In the genomic region with DNA sequence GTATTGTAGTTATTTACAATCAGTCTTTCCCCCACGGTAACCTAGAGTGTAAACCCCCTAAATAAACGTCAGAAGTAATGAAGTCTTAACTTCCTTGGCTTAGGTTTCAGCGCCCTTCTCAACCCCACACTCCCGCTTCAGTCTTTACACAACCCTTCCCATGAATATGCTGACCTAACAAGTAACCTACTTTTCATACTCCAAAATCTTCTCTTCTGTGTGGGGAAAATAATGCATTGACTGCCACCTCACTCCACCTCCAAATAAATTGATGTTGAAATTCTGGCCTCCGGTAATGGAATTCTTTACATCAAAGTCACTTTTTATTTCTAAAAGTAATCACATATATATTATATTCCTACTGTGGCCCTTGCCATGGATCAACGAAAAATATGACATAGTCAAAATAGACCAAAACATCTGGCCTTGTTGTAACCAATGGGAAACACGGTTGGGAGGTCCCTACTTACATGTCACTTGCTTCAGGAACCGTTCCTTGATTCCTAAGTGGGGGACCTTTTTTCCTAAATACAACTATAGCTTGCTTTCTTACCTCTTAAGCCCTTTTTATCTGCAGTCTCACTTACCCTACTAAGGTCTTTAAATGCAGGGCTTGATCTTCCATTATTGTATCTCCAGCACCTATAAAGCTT, we compare ENCODE assay signal across 7 cellular contexts. TPM values are rescaled to one million over a fixed set of nuclear protein-coding genes. Genes with fewer than 3 reads are reported as not detected.
DNase-seq lines count a peak whose midpoint lies in the region; ATAC-seq, FAIRE-seq and TF ChIP-seq lines count a peak whose summit lies in the region.

No MANE protein-coding gene starts in this region.

- intact Hi-C loops in left colon (cut with DNase I, micrococcal nuclease), result no loop called here

- H3K27ac ChIP-seq in duodenal mucosa (ENCODE audit: low read depth, low read length) (no peak overlapping the region), neuronal stem cell (replicated peaks; ENCODE audit: low read length) (no peak overlapping the region)

- FAIRE-seq in GM12891 (lab: Jason Lieb, UNC), result peak; percentile 55

- H4K8ac ChIP-seq in neuronal stem cell (ENCODE audit: low read depth, low read length), result no peak overlapping the region

- no peak overlapping the region for H2BK120ac ChIP-seq in neuronal stem cell (ENCODE audit: low read depth, low read length)

- TF ChIP-seq CTCF in GM13977 (IDR thresholded peaks at IDR 0.05; ENCODE audit: extremely low read depth, insufficient read depth, missing control alignments), result no peak

- in situ Hi-C loops in GM13977 (cut with MboI; ENCODE audit: low pct_unique_long_range_greater_than_20kb, low sequenced_read_pairs, unreplicated experiment), result no loop called here

- H2AK5ac ChIP-seq in neuronal stem cell (ENCODE audit: low read depth, low read length), result no peak overlapping the region

- H4K91ac ChIP-seq in neuronal stem cell (ENCODE audit: low read depth, low read length, poor library complexity), result no peak overlapping the region

- H3K18ac ChIP-seq in neuronal stem cell (ENCODE audit: low read length), result no peak overlapping the region

- no peaks in the 10 kb centered on the region for H3K9me3 ChIP-seq in duodenal mucosa (ENCODE audit: control insufficient read depth in 1 of 2, low read length in 2 of 2)
- no peaks in the 10 kb centered on the region for H3K9me3 ChIP-seq in neuronal stem cell (replicated peaks in 1 of 2; ENCODE audit: control insufficient read depth in 2 of 2, insufficient read depth in 1 of 2, low read depth in 1 of 2, low read length in 2 of 2)

- no peak overlapping the region for H3K4ac ChIP-seq in neuronal stem cell (ENCODE audit: low read length)

- H3K14ac ChIP-seq in neuronal stem cell (ENCODE audit: low read length), result no peak overlapping the region

- no peak for ATAC-seq in left colon

- no peak for TF ChIP-seq POLR2A in GM12891 (IDR thresholded peaks at IDR 0.05; ENCODE audit: low read depth, low read length)

- H3K9ac ChIP-seq in duodenal mucosa (ENCODE audit: low read depth in 1 of 2, low read length in 2 of 2) (peak overlapping the region; percentile 65 to 79), neuronal stem cell (ENCODE audit: low read depth, low read length, poor library complexity) (no peak overlapping the region)

- H3K23ac ChIP-seq in neuronal stem cell (ENCODE audit: low read depth, low read length, poor library complexity), result no peak overlapping the region

- DNase-seq in GM12891 (ENCODE audit: insufficient read length, low spot score) (no peak), NCI-H69 (lab: John Stamatoyannopoulos, UW) (peak; percentile 23), neuronal stem cell (ENCODE audit: low spot score) (no peak), left colon (no peak), GM13977 (ENCODE audit: low spot score) (no peak)
- no peak for DNase-seq in activated CD4-positive, CD25-positive, alpha-beta regulatory T cell (lab: John Stamatoyannopoulos, UW)

- H3K4me1 ChIP-seq in duodenal mucosa (ENCODE audit: control insufficient read depth in 1 of 2, insufficient read depth in 2 of 2, low read length in 2 of 2) (peaks cover 17 to 26% of the 10 kb centered on the region in 2 donors), neuronal stem cell (ENCODE audit: control insufficient read depth in 2 of 2, insufficient read depth in 1 of 2, low read depth in 1 of 2, low read length in 2 of 2) (peaks cover 0 to 15% of the 10 kb centered on the region in 2 donors)

- peak overlapping the region; percentile 96 for H2AFZ ChIP-seq in neuronal stem cell (ENCODE audit: low read length)

- no CpG with 5 or more reads among the region's 8 CpGs for WGBS in neuronal stem cell (ENCODE audit: extremely low coverage in 2 of 2, insufficient read length in 2 of 2, insufficient replicate concordance in 1 of 2), 2 donors

- H3K36me3 ChIP-seq in duodenal mucosa (ENCODE audit: control insufficient read depth in 1 of 2, insufficient read depth in 2 of 2, low read length in 2 of 2), result no peaks in the 10 kb centered on the region
- H3K36me3 ChIP-seq in neuronal stem cell (replicated peaks in 1 of 2; ENCODE audit: control insufficient read depth in 2 of 2, insufficient read depth in 2 of 2, low read length in 2 of 2), result peaks cover 2 to 6% of the 10 kb centered on the region in 2 donors

- no peak overlapping the region for H2BK15ac ChIP-seq in neuronal stem cell (ENCODE audit: low read length)

- peaks cover 7% of the 10 kb centered on the region for H3K79me1 ChIP-seq in neuronal stem cell (ENCODE audit: low read depth, low read length)

- peak overlapping the region; percentile 85 to 89 for H3K4me3 ChIP-seq in duodenal mucosa (ENCODE audit: low read depth in 1 of 2, low read length in 2 of 2)
- H3K4me3 ChIP-seq in neuronal stem cell (ENCODE audit: low read length in 2 of 2), result peak overlapping the region; percentile 97 to 98

- H3K27me3 ChIP-seq in duodenal mucosa (ENCODE audit: control insufficient read depth in 1 of 2, insufficient read depth in 2 of 2, low read length in 2 of 2) (no peaks in the 10 kb centered on the region), neuronal stem cell (ENCODE audit: control insufficient read depth in 3 of 3, insufficient read depth in 3 of 3, low read depth in 1 of 3, low read length in 3 of 3) (no peaks in the 10 kb centered on the region)

- peak overlapping the region; percentile 97 for H2BK5ac ChIP-seq in neuronal stem cell (ENCODE audit: low read length)

- H3K4me2 ChIP-seq in neuronal stem cell (ENCODE audit: insufficient read depth, low read length, poor library complexity, severe bottlenecking), result peak overlapping the region; percentile 63

- H2BK12ac ChIP-seq in neuronal stem cell (ENCODE audit: low read length), result no peak overlapping the region

TF ChIP-seq in GM12891, 5 proteins besides CTCF, POLR2A, EP300 and RAD21:
- TF ChIP-seq POU2F2 (IDR thresholded peaks at IDR 0.05; ENCODE audit: low read depth, low read length), result no peak
- no peak for TF ChIP-seq TAF1 (IDR thresholded peaks at IDR 0.05; ENCODE audit: low read depth, low read length)
- no peak for TF ChIP-seq PAX5 (IDR thresholded peaks at IDR 0.05; ENCODE audit: insufficient read depth, low read length, severe bottlenecking)
- TF ChIP-seq SPI1 (IDR thresholded peaks at IDR 0.05; ENCODE audit: low read depth, low read length), result no peak
- TF ChIP-seq POLR2AphosphoS5 (IDR thresholded peaks at IDR 0.05; ENCODE audit: low read depth, low read length), result no peak
TF ChIP-seq in GM12891: peak in this region for 0.

RNA-seq across cellular contexts. Expression of gene GEN1, which starts 1.0 kb away (rescaled TPM):
- 8.2 TPM for polyA plus RNA-seq in GM12891 (2012; ENCODE audit: low read depth, missing spikeins)
- polyA plus RNA-seq in neuronal stem cell (2013, experiment 1 of 2), result 11.1 TPM
- 11.8 TPM for polyA plus RNA-seq in neuronal stem cell (2013, experiment 2 of 2)
- 10 to 100 TPM; 13.5 to 26.3 TPM for total RNA-seq in left colon

RNA-seq across cellular contexts. Expression of gene SMC6, which starts 1.3 kb away (rescaled TPM):
- 15.9 TPM for polyA plus RNA-seq in GM12891 (2012; ENCODE audit: low read depth, missing spikeins)
- polyA plus RNA-seq in neuronal stem cell (2013, experiment 1 of 2), result 27.0 TPM
- 27.2 TPM for polyA plus RNA-seq in neuronal stem cell (2013, experiment 2 of 2)
- 10 to 100 TPM; 23.3 to 25.3 TPM for total RNA-seq in left colon
